ENCODE assay signal across 24 cellular contexts in the genomic region with DNA sequence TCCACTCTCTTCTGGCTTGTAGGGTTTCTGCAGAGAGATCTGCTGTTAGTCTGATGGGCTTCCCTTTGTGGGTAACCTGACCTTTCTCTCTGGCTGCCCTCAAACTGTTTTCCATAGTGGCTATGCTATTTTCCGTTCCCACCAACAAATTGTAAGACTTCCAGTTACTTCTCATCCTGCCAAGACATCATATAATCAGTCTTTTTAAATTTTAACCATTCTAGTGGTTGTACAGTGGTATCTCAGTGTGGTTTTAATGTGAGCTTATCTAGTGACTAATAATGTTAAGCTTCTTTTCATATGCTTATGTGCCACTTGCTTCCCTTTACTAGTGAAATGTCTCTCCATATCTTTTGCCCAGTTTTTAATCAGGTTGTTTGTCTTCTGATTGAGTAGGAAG. TPM values are rescaled to one million over a fixed set of nuclear protein-coding genes. Genes with fewer than 3 reads are reported as not detected.
"Had no signal": no experiment of that assay in that cellular context is flagged by ENCODE, and none has a peak within 500 bp of the region (broad histone marks: within the 10 kb centered on the region; RNA-seq: fewer than 3 reads in every experiment).

No MANE protein-coding gene starts in this region.

- H3K27ac Mint-ChIP-seq: naive thymus-derived CD4-positive, alpha-beta T cell; nephron progenitor cell; stimulated activated naive B cell treated with anti-CD40 and anti-IgM and Interleukin-4, amounts not matched to agents 10 μg/mL and 1 μg/mL and 100 μg/mL, for 72 hours had no signal

- H3K27ac ChIP-seq: colonic mucosa, heart left ventricle, parathyroid adenoma, prostate gland, right lobe of liver, spleen, tibial artery, upper lobe of left lung, uterus had no signal

- H3K9me3 ChIP-seq: colonic mucosa, prostate gland, right lobe of liver, upper lobe of left lung, uterus had no signal

- FAIRE-seq: frontal cortex, islet of Langerhans had no signal

- H3K9ac ChIP-seq: parathyroid adenoma had no signal

- H3K4me3 Mint-ChIP-seq: naive thymus-derived CD4-positive, alpha-beta T cell; nephron progenitor cell; stimulated activated naive B cell treated with anti-CD40 and anti-IgM and Interleukin-4, amounts not matched to agents 10 μg/mL and 1 μg/mL and 100 μg/mL, for 72 hours had no signal

- H3K27me3 ChIP-seq: right lobe of liver, upper lobe of left lung, uterus had no signal

- H3K4me1 ChIP-seq: colonic mucosa, heart left ventricle, parathyroid adenoma, prostate gland, right lobe of liver, spleen, tibial artery, upper lobe of left lung, uterus had no signal

- H3K36me3 ChIP-seq: colonic mucosa, heart left ventricle, prostate gland, right lobe of liver, spleen, tibial artery, upper lobe of left lung, uterus had no signal

- H3K4me3 ChIP-seq: colonic mucosa, heart left ventricle, prostate gland, right lobe of liver, spleen, tibial artery, upper lobe of left lung, uterus had no signal

- H3K36me3 Mint-ChIP-seq: naive thymus-derived CD4-positive, alpha-beta T cell; stimulated activated naive B cell treated with anti-CD40 and anti-IgM and Interleukin-4, amounts not matched to agents 10 μg/mL and 1 μg/mL and 100 μg/mL, for 72 hours had no signal

- H3K79me2 ChIP-seq: parathyroid adenoma had no signal

- H2AFZ ChIP-seq: parathyroid adenoma had no signal

- H3K4me1 Mint-ChIP-seq: naive thymus-derived CD4-positive, alpha-beta T cell; stimulated activated naive B cell treated with anti-CD40 and anti-IgM and Interleukin-4, amounts not matched to agents 10 μg/mL and 1 μg/mL and 100 μg/mL, for 72 hours had no signal

- DNase-seq: colonic mucosa; dermis blood vessel endothelial cell; heart left ventricle; hippocampal formation; kidney glomerular epithelial cell; mammary epithelial cell; naive thymus-derived CD4-positive, alpha-beta T cell; nephron progenitor cell; right lobe of liver; spleen; stimulated activated CD4-positive, alpha-beta T cell treated with anti-CD3 and anti-CD28 coated beads, Interleukin-15, amount 100 ng/mL, for 24 hours; stimulated activated CD4-positive, alpha-beta T cell treated with anti-CD3 and anti-CD28 coated beads, Interleukin-2, amount 100 ng/mL, for 24 hours; stimulated activated CD4-positive, alpha-beta T cell treated with anti-CD3 and anti-CD28 coated beads, Interleukin-4, amount 100 ng/mL, for 4 hours; stimulated activated naive B cell treated with anti-CD40 and anti-IgM and Interleukin-4, amounts not matched to agents 10 μg/mL and 1 μg/mL and 100 μg/mL, for 72 hours; tibial artery; upper lobe of left lung; uterus had no signal

RNA-seq across cellular contexts. Expression of a gene that starts 13.6 kb away (rescaled TPM):
- total RNA-seq: dermis blood vessel endothelial cell; epithelial cell of proximal tubule; frontal cortex; glomerular endothelial cell; mononuclear cell; naive thymus-derived CD4-positive, alpha-beta T cell had no signal
- polyA plus RNA-seq: naive thymus-derived CD4-positive, alpha-beta T cell had no signal
